Comparison of ENCODE assay signal across 8 cellular contexts in genomic region chr7:141071855-141072547, GRCh38. TPM values are rescaled to one million over a fixed set of nuclear protein-coding genes. Genes with fewer than 3 reads are reported as not detected.
DNase-seq lines count a peak whose midpoint lies in the region; ATAC-seq lines count a peak whose summit lies in the region.

No MANE protein-coding gene starts in this region.

- peak overlapping the region; percentile 52 to 70 (median 61) for H3K4me3 ChIP-seq in BLaER1 treated with 17β-estradiol and CSF1 and Interleukin-3, amounts not matched to agents 10 nM and 100 nM
- H3K4me3 ChIP-seq in HUES48 (ENCODE audit: low read depth, low read length) (peak overlapping the region; percentile 98), iPS-20b (ENCODE audit: low read length) (peak overlapping the region; percentile 89)

- DNase-seq in medulla oblongata (ENCODE audit: extremely low spot score) = no peak

- no peak overlapping the region for H3K27ac ChIP-seq in BLaER1 treated with 17β-estradiol and CSF1 and Interleukin-3, amounts not matched to agents 10 nM and 100 nM
- H3K27ac ChIP-seq in HUES48 (ENCODE audit: low read depth, low read length) = no peak overlapping the region
- no peak overlapping the region for H3K27ac ChIP-seq in iPS-20b (ENCODE audit: low read length)
- peak overlapping the region; percentile 81 for H3K27ac ChIP-seq in temporal lobe (ENCODE audit: low read depth, low read length)

- no peaks in the 10 kb centered on the region for H3K36me3 ChIP-seq in BLaER1 treated with 17β-estradiol and CSF1 and Interleukin-3, amounts not matched to agents 10 nM and 100 nM
- H3K36me3 ChIP-seq in HUES48 (ENCODE audit: control insufficient read depth, insufficient read depth, low read length) = no peaks in the 10 kb centered on the region
- H3K36me3 ChIP-seq in iPS-20b (ENCODE audit: insufficient read depth, low read depth, low read length) = no peaks in the 10 kb centered on the region

- H3K27ac Mint-ChIP-seq in activated T-helper 17 cell treated with anti-CD3 and anti-CD28 coated beads, Interleukin-2, amount 50 U/mL, for 72 hours = no peak overlapping the region

- H3K4me1 Mint-ChIP-seq in activated T-helper 17 cell treated with anti-CD3 and anti-CD28 coated beads, Interleukin-2, amount 50 U/mL, for 72 hours = no peaks in the 10 kb centered on the region

- no peaks in the 10 kb centered on the region for H3K36me3 Mint-ChIP-seq in activated T-helper 17 cell treated with anti-CD3 and anti-CD28 coated beads, Interleukin-2, amount 50 U/mL, for 72 hours (ENCODE audit: low read depth)

- peaks cover 18 to 37% (median 34%) of the 10 kb centered on the region in 10 experiments for H3K4me1 ChIP-seq in BLaER1 treated with 17β-estradiol and CSF1 and Interleukin-3, amounts not matched to agents 10 nM and 100 nM
- H3K4me1 ChIP-seq in HUES48 (ENCODE audit: control insufficient read depth, insufficient read depth, low read length) (peaks cover 25% of the 10 kb centered on the region), iPS-20b (ENCODE audit: insufficient read depth, low read length) (peaks cover 26% of the 10 kb centered on the region; the same call in 1 of the 2 replicates)

- peak overlapping the region in 3 of 11 experiments; percentile 24 to 52 (median 38); a peak in 3 of 22 replicates for H3K9ac ChIP-seq in BLaER1 treated with 17β-estradiol and CSF1 and Interleukin-3, amounts not matched to agents 10 nM and 100 nM
- H3K9ac ChIP-seq in HUES48 (ENCODE audit: low read depth, low read length) (peak overlapping the region; percentile 5), iPS-20b (ENCODE audit: low read depth, low read length) (peak overlapping the region; percentile 88)

- peaks cover 0 to 34% (median 13%) of the 10 kb centered on the region in 11 experiments; a peak in 13 of 22 replicates for H4K20me1 ChIP-seq in BLaER1 treated with 17β-estradiol and CSF1 and Interleukin-3, amounts not matched to agents 10 nM and 100 nM

- H3K27me3 ChIP-seq in BLaER1 treated with 17β-estradiol and CSF1 and Interleukin-3, amounts not matched to agents 10 nM and 100 nM = peaks cover 69 to 84% (median 73%) of the 10 kb centered on the region in 11 experiments
- H3K27me3 ChIP-seq in HUES48 (ENCODE audit: control insufficient read depth, insufficient read depth, low read length) = peaks cover 47% of the 10 kb centered on the region
- peaks cover 64% of the 10 kb centered on the region for H3K27me3 ChIP-seq in iPS-20b (ENCODE audit: insufficient read depth, low read length)

- no peaks in the 10 kb centered on the region for H3K9me3 Mint-ChIP-seq in activated T-helper 17 cell treated with anti-CD3 and anti-CD28 coated beads, Interleukin-2, amount 50 U/mL, for 72 hours

- H3K4me3 Mint-ChIP-seq in activated T-helper 17 cell treated with anti-CD3 and anti-CD28 coated beads, Interleukin-2, amount 50 U/mL, for 72 hours = peak overlapping the region; percentile 77

- peak overlapping the region; percentile 80 to 98 (median 96) for H3K4me2 ChIP-seq in BLaER1 treated with 17β-estradiol and CSF1 and Interleukin-3, amounts not matched to agents 10 nM and 100 nM

- no peak for ATAC-seq in activated T-helper 17 cell treated with anti-CD3 and anti-CD28 coated beads, Interleukin-2, amount 50 U/mL, for 72 hours (replicated peaks)
- ATAC-seq in GM21717 (IDR thresholded peaks at IDR 0.05; ENCODE audit: unreplicated experiment) (no peak), esophagus mucosa (no peak)

- H3K27me3 Mint-ChIP-seq in activated T-helper 17 cell treated with anti-CD3 and anti-CD28 coated beads, Interleukin-2, amount 50 U/mL, for 72 hours = peaks cover 29% of the 10 kb centered on the region

- H3K9me3 ChIP-seq in BLaER1 treated with 17β-estradiol and CSF1 and Interleukin-3, amounts not matched to agents 10 nM and 100 nM (replicated peaks in 1 of 11) = no peaks in the 10 kb centered on the region
- no peaks in the 10 kb centered on the region for H3K9me3 ChIP-seq in HUES48 (ENCODE audit: control insufficient read depth, insufficient read depth, low read length)
- no peaks in the 10 kb centered on the region for H3K9me3 ChIP-seq in iPS-20b (ENCODE audit: insufficient read depth, low read depth, low read length)

RNA-seq across cellular contexts. Expression of gene TMEM178B, which starts 1.9 kb away (rescaled TPM):
- total RNA-seq in activated T-helper 17 cell treated with anti-CD3 and anti-CD28 coated beads, Interleukin-2, amount 50 U/mL, for 72 hours = 1 to 10 TPM; 1.7 to 2.1 TPM
- 64.7 TPM for total RNA-seq in temporal lobe
- 4.0 TPM for total RNA-seq in esophagus mucosa

RNA-seq across cellular contexts. Expression of gene MRPS33, which starts 57.2 kb away (rescaled TPM):
- total RNA-seq in activated T-helper 17 cell treated with anti-CD3 and anti-CD28 coated beads, Interleukin-2, amount 50 U/mL, for 72 hours = 10 to 100 TPM; 53.6 to 87.4 TPM
- total RNA-seq in temporal lobe = 13.5 TPM
- total RNA-seq in esophagus mucosa = 54.1 TPM

Comparison
In these comparisons a context has a peak if more than half of its experiments do, and no peak if none do; other contexts are left out.
1. RNA of gene TMEM178B, which starts 1.9 kb away (total RNA-seq): 64.7 TPM in temporal lobe (single experiment); 4.0 TPM in esophagus mucosa (single experiment) and 1.7 to 2.1 TPM in activated T-helper 17 cell treated with anti-CD3 and anti-CD28 coated beads, Interleukin-2, amount 50 U/mL, for 72 hours; every median in the first group is over 10 times any median in the second.
2. Peak in every context shown above with its lines, with median percentiles within 50 percentile points of each other: H3K4me3 ChIP-seq.